Comparison of ENCODE assay signal across 17 cellular contexts in the genomic region with DNA sequence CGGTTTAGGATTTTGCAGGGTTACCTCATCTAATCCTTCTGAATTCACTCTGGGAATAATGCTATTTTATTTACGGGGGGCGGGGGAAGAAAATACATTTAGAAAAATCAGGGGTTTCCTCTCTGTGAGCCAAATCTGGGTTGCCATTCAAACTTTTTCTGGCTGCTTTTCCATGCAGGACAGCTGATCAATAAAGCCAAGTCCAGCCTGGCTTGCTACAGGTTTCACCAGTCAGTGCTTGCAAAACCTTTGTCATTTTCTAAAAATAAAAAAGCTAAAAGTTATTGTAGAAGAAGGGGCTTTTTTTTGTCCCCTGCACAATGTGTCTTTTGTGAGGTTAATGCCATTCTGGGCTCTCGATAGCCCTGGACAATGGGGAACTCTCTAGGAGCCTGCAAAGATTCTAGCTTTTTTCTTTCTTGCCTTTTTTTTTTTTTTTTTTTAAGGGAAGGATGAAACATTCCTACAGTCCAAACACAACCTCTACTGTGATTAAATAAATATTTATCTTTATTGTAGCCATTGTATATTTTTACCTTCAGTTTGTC. TPM values are rescaled to one million over a fixed set of nuclear protein-coding genes. Genes with fewer than 3 reads are reported as not detected.
A peak's percentile ranks its signal among the peaks of the same experiment; 100 is the strongest.
DNase-seq lines count a peak whose midpoint lies in the region; ATAC-seq and TF ChIP-seq lines count a peak whose summit lies in the region.
"Had no signal": no experiment of that assay in that cellular context is flagged by ENCODE, and none has a peak within 500 bp of the region (broad histone marks: within the 10 kb centered on the region; RNA-seq: fewer than 3 reads in every experiment).

No MANE protein-coding gene starts in this region.

- POLR2A ChIA-PET in CD4-positive, alpha-beta T cell (lab: Charles Lee): no interaction called here

- H3F3A ChIP-seq in neural progenitor cell (ENCODE audit: low read depth): peaks cover 83% of the 10 kb centered on the region

- H3K4me1 Mint-ChIP-seq in neural progenitor cell: peaks cover 61% of the 10 kb centered on the region
- H3K4me1 Mint-ChIP-seq in CD4-positive, alpha-beta T cell (ENCODE audit: low read depth): peaks cover 19% of the 10 kb centered on the region

- H3K9me3 ChIP-seq in right cardiac atrium (ENCODE audit: control insufficient read depth, low read length) (no peaks in the 10 kb centered on the region), fibroblast of lung (ENCODE audit: control insufficient read depth, insufficient read depth, low read depth, low read length) (no peaks in the 10 kb centered on the region), neural progenitor cell (ENCODE audit: low read depth) (no peaks in the 10 kb centered on the region), prostate gland (no peaks in the 10 kb centered on the region)
- H3K9me3 ChIP-seq in CD4-positive, alpha-beta T cell (ENCODE audit: control insufficient read depth, low read length): no peaks in the 10 kb centered on the region

- H3K9me3 Mint-ChIP-seq in neural progenitor cell: peaks cover 2% of the 10 kb centered on the region
- H3K9me3 Mint-ChIP-seq in CD4-positive, alpha-beta T cell: no peaks in the 10 kb centered on the region
- H3K9me3 Mint-ChIP-seq: activated naive CD8-positive, alpha-beta T cell treated with anti-CD3 and anti-CD28 coated beads, Interleukin-2, amount 50 U/mL, for 24 hours had no signal

- H3K79me2 ChIP-seq in fibroblast of lung (ENCODE audit: control insufficient read depth, insufficient read depth, low read length) (peaks cover 56% of the 10 kb centered on the region), neural progenitor cell (ENCODE audit: low read depth) (no peaks in the 10 kb centered on the region)

- no peak overlapping the region for H2AFZ ChIP-seq in fibroblast of lung (ENCODE audit: low read length)
- no peak overlapping the region for H2AFZ ChIP-seq in neural progenitor cell (replicated peaks)

- no peak for DNase-seq in right cardiac atrium
- no peak for DNase-seq in Right ventricle myocardium superior
- peak in 1 of 2 donors; percentile 44 for DNase-seq in fibroblast of lung (ENCODE audit: low read depth in 2 of 2)
- DNase-seq in neural progenitor cell (ENCODE audit: low spot score): peak; percentile 78
- DNase-seq in activated CD8-positive, alpha-beta memory T cell treated with anti-CD3 and anti-CD28 coated beads, Interleukin-2, amount 50 U/mL, for 4 hours: no peak
- no peak for DNase-seq in CD4-positive, alpha-beta T cell
- DNase-seq in prostate gland (ENCODE audit: low spot score): no peak
- DNase-seq: activated CD4-positive, alpha-beta T cell treated with anti-CD3 and anti-CD28 coated beads for 48 hours; activated naive CD8-positive, alpha-beta T cell treated with anti-CD3 and anti-CD28 coated beads, Interleukin-2, amount 50 U/mL, for 24 hours; activated T-cell treated with anti-CD3 and anti-CD28 coated beads, Interleukin-2, amount 50 U/mL, for 48 hours; cortex of kidney; KG1; NCI-H146; NCI-H510A treated with DMSO at 0.1 percent for 48 hours had no signal

- peaks cover 3% of the 10 kb centered on the region for H3K36me3 Mint-ChIP-seq in neural progenitor cell
- H3K36me3 Mint-ChIP-seq in CD4-positive, alpha-beta T cell (ENCODE audit: low read depth): peaks cover 3% of the 10 kb centered on the region

- H3K4me2 ChIP-seq in fibroblast of lung (ENCODE audit: extremely low read depth, insufficient read depth, low read length): peak overlapping the region; percentile 95
- peak overlapping the region; percentile 81 for H3K4me2 ChIP-seq in neural progenitor cell
- H3K4me2 ChIP-seq: smooth muscle cell had no signal

- H3K4me3 ChIP-seq in right cardiac atrium (ENCODE audit: low read length) (peak overlapping the region; percentile 36), fibroblast of lung (replicated peaks in 1 of 4; ENCODE audit: control extremely low read depth in 1 of 4, insufficient read depth in 1 of 4, low read depth in 3 of 4, low read length in 4 of 4) (peak overlapping the region in 3 of 4 experiments; percentile 44 to 79 (median 74)), neural progenitor cell (no peak overlapping the region), prostate gland (no peak overlapping the region)
- H3K4me3 ChIP-seq: smooth muscle cell had no signal

- H3K27me3 ChIP-seq in right cardiac atrium (ENCODE audit: control insufficient read depth, insufficient read depth) (no peaks in the 10 kb centered on the region), fibroblast of lung (ENCODE audit: control insufficient read depth, insufficient read depth, low read length) (no peaks in the 10 kb centered on the region), neural progenitor cell (peaks cover 88% of the 10 kb centered on the region), prostate gland (replicated peaks; ENCODE audit: insufficient read depth) (no peaks in the 10 kb centered on the region)
- peaks cover 85% of the 10 kb centered on the region for H3K27me3 ChIP-seq in CD4-positive, alpha-beta T cell (ENCODE audit: control insufficient read depth, insufficient read depth, low read length)

- CTCF ChIA-PET in CD4-positive, alpha-beta T cell (lab: Charles Lee): no interaction called here

- WGBS in right cardiac atrium: 68% methylated on average over 4 of the region's 4 CpGs
- WGBS in prostate gland: 85% methylated on average over 4 of the region's 4 CpGs

- no peaks in the 10 kb centered on the region for H4K20me1 ChIP-seq in fibroblast of lung (ENCODE audit: control insufficient read depth, extremely low read depth, insufficient read depth, low read length)
- H4K20me1 ChIP-seq in neural progenitor cell (ENCODE audit: low read depth): peaks cover 79% of the 10 kb centered on the region

- H3K4me3 Mint-ChIP-seq in neural progenitor cell: peak overlapping the region; percentile 94
- no peak overlapping the region for H3K4me3 Mint-ChIP-seq in CD4-positive, alpha-beta T cell
- H3K4me3 Mint-ChIP-seq: activated naive CD8-positive, alpha-beta T cell treated with anti-CD3 and anti-CD28 coated beads, Interleukin-2, amount 50 U/mL, for 24 hours had no signal

- intact Hi-C loops in right cardiac atrium (cut with DNase I): loop anchor here in 2 of 4 donors (10.0 kb wide), 2 partner anchors 114 to 134 kb away; no protein-coding TSS in a partner anchor
- intact Hi-C loops in Right ventricle myocardium superior (cut with DNase I): no loop called here
- intact Hi-C loops in CD4-positive, alpha-beta T cell (cut with DNase I, micrococcal nuclease): no loop called here
- intact Hi-C loops in prostate gland (cut with DNase I): no loop called here

- H3K4me1 ChIP-seq in right cardiac atrium (ENCODE audit: control insufficient read depth, insufficient read depth, low read length) (no peaks in the 10 kb centered on the region), fibroblast of lung (ENCODE audit: control insufficient read depth, extremely low read depth, insufficient read depth, low read length) (peaks cover 19% of the 10 kb centered on the region), neural progenitor cell (peaks cover 68% of the 10 kb centered on the region), prostate gland (replicated peaks) (peaks cover 7% of the 10 kb centered on the region)

- TF ChIP-seq POLR2A in prostate gland (IDR thresholded peaks at IDR 0.05): no peak

- H3K36me3 ChIP-seq in fibroblast of lung (ENCODE audit: control insufficient read depth, insufficient read depth, low read length): no peaks in the 10 kb centered on the region
- no peaks in the 10 kb centered on the region for H3K36me3 ChIP-seq in neural progenitor cell
- no peaks in the 10 kb centered on the region for H3K36me3 ChIP-seq in prostate gland

- H3K27ac ChIP-seq in right cardiac atrium (ENCODE audit: low read length) (no peak overlapping the region), fibroblast of lung (ENCODE audit: insufficient read depth, low read length) (peak overlapping the region; percentile 37), neural progenitor cell (no peak overlapping the region), prostate gland (no peak overlapping the region)
- no peak overlapping the region for H3K27ac ChIP-seq in CD4-positive, alpha-beta T cell (ENCODE audit: low read depth, low read length)
- H3K27ac ChIP-seq: RWPE1 had no signal

- peaks cover 24% of the 10 kb centered on the region for H3K27me3 Mint-ChIP-seq in neural progenitor cell (ENCODE audit: insufficient read depth, low read depth)
- H3K27me3 Mint-ChIP-seq in CD4-positive, alpha-beta T cell: peaks cover 64% of the 10 kb centered on the region

- TF ChIP-seq CTCF in fibroblast of lung (conservative IDR thresholded peaks at IDR 0.05 in 1 of 2, IDR thresholded peaks at IDR 0.05 in 1 of 2; ENCODE audit: low read depth in 1 of 2, low read length in 2 of 2) (no peak), neural progenitor cell (IDR thresholded peaks at IDR 0.05) (no peak), prostate gland (IDR thresholded peaks at IDR 0.05) (no peak)
- no peak for TF ChIP-seq CTCF in CD4-positive, alpha-beta T cell (IDR thresholded peaks at IDR 0.05)

- H3K9ac ChIP-seq in fibroblast of lung (ENCODE audit: insufficient read depth, low read length) (peak overlapping the region; percentile 51), neural progenitor cell (no peak overlapping the region)

- ATAC-seq in right cardiac atrium: no peak
- no peak for ATAC-seq in Right ventricle myocardium superior (ENCODE audit: poor library complexity)
- ATAC-seq in CD4-positive, alpha-beta T cell (ENCODE audit: poor library complexity): no peak
- ATAC-seq in HG02938 (IDR thresholded peaks at IDR 0.05; ENCODE audit: unreplicated experiment): no peak
- ATAC-seq: activated naive CD8-positive, alpha-beta T cell treated with anti-CD3 and anti-CD28 coated beads, Interleukin-2, amount 50 U/mL, for 24 hours had no signal

- H3K27ac Mint-ChIP-seq in neural progenitor cell: no peak overlapping the region
- no peak overlapping the region for H3K27ac Mint-ChIP-seq in CD4-positive, alpha-beta T cell
- H3K27ac Mint-ChIP-seq: activated naive CD8-positive, alpha-beta T cell treated with anti-CD3 and anti-CD28 coated beads, Interleukin-2, amount 50 U/mL, for 24 hours had no signal

RNA-seq across cellular contexts. Expression of gene ZFHX3, which starts 13.1 kb away (rescaled TPM):
- total RNA-seq in right cardiac atrium (10 to 100 TPM in 2 of 4 donors, 1 to 10 TPM in 2; 9.1 to 18.2 (median 11.0) TPM), Right ventricle myocardium superior (8.3 TPM), fibroblast of lung (5.4 and 7.3 TPM in 2 replicates), neural progenitor cell (ENCODE audit: low replicate concordance) (1.5 and 2.4 TPM in 2 replicates), prostate gland (10 to 100 TPM; 51.1 to 53.9 TPM)
- polyA plus RNA-seq in right cardiac atrium (4.3 TPM), fibroblast of lung (4.4 and 4.7 TPM in 2 replicates)
- polyA plus RNA-seq in fibroblast of lung (2012): 4.3 and 8.5 TPM in 2 replicates
- polyA minus RNA-seq in fibroblast of lung (ENCODE audit: low replicate concordance): 21.6 and 25.3 TPM in 2 replicates
- under 1 TPM; 0.63 to 0.64 TPM for total RNA-seq in CD4-positive, alpha-beta T cell

Comparison
In these comparisons a context has a peak if more than half of its experiments do, and no peak if none do; other contexts are left out.
1. H3K4me3 ChIP-seq: peak in right cardiac atrium (single experiment) and fibroblast of lung (3 of 4); none in neural progenitor cell (single experiment) and prostate gland (0 of 2).